21 cellular contexts compared by ENCODE assay signal in the genomic region with DNA sequence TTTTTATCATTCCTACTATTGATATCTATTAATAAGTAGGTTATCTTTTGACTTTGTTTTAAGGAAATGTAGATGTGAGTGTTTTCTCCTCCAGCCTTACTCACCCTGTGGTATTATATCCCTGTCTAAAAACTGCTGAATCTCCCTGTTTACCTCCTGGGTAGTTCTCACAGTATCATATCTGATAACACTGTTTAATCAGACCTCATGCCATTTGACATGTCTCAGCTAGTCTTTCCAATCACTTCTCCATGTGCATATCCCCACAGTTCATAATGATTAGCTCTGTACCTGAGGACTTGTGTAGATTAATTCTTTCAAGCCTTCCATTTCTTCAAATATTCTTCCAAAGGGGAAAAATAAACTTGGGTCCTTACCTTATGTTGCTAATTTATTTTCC. TPM values are rescaled to one million over a fixed set of nuclear protein-coding genes. Genes with fewer than 3 reads are reported as not detected.
A peak's percentile ranks its signal among the peaks of the same experiment; 100 is the strongest.
DNase-seq lines count a peak whose midpoint lies in the region; ATAC-seq and TF ChIP-seq lines count a peak whose summit lies in the region.
"Had no signal": no experiment of that assay in that cellular context is flagged by ENCODE, and none has a peak within 500 bp of the region (broad histone marks: within the 10 kb centered on the region; RNA-seq: fewer than 3 reads in every experiment).

No MANE protein-coding gene starts in this region.

- no TSS peak for BruUV-seq in Caco-2 (replicated peaks; lab: Mats Ljungman, UMichigan)

- H3K9me3 Mint-ChIP-seq in Caco-2 (ENCODE audit: unreplicated experiment), result no peaks in the 10 kb centered on the region
- H3K9me3 Mint-ChIP-seq in H9, result no peaks in the 10 kb centered on the region
- H3K9me3 Mint-ChIP-seq: CD8-positive, alpha-beta T cell had no signal

- no peak overlapping the region for H3K23ac ChIP-seq in H9 (ENCODE audit: insufficient read length, low read depth, low read length)

- H3K4me2 ChIP-seq in hepatocyte (no peak overlapping the region), H9 (ENCODE audit: insufficient read depth, insufficient read length, low read length) (no peak overlapping the region)
- H3K4me2 ChIP-seq: BLaER1, SK-N-SH had no signal

- H2BK5ac ChIP-seq in H9 (ENCODE audit: insufficient read length, low read length), result no peak overlapping the region

- H3K9ac ChIP-seq in H9 (ENCODE audit: extremely low read depth, insufficient read length, low read length), result no peak overlapping the region
- H3K9ac ChIP-seq: BLaER1, SK-N-SH had no signal

- H2BK120ac ChIP-seq in H9 (ENCODE audit: low read depth, low read length, poor library complexity, severe bottlenecking), result no peak overlapping the region

- H3K4me3 ChIP-seq in Caco-2 (ENCODE audit: low read depth, low read length), result no peak overlapping the region
- no peak overlapping the region for H3K4me3 ChIP-seq in hepatocyte
- no peak overlapping the region for H3K4me3 ChIP-seq in mucosa of descending colon
- H3K4me3 ChIP-seq: BLaER1, GM12878, HAP-1 had no signal

- no peak overlapping the region for H2AFZ ChIP-seq in hepatocyte
- no peak overlapping the region for H2AFZ ChIP-seq in H9 (ENCODE audit: low read length)

- no peak overlapping the region for H2BK20ac ChIP-seq in H9 (ENCODE audit: low read depth, low read length, poor library complexity, severe bottlenecking)

- peaks cover 13% of the 10 kb centered on the region for H3K4me1 Mint-ChIP-seq in Caco-2 (ENCODE audit: low read depth, unreplicated experiment)
- H3K4me1 Mint-ChIP-seq in H9, result peaks cover 2 to 3% of the 10 kb centered on the region in 2 experiments; a peak in 1 of 4 replicates

- no peaks in the 10 kb centered on the region for H3K9me3 ChIP-seq in Caco-2
- H3K9me3 ChIP-seq in hepatocyte (ENCODE audit: low read depth), result no peaks in the 10 kb centered on the region
- H3K9me3 ChIP-seq in mucosa of descending colon, result no peaks in the 10 kb centered on the region
- no peaks in the 10 kb centered on the region for H3K9me3 ChIP-seq in H9 (ENCODE audit: control insufficient read depth, low read depth, low read length)
- H3K9me3 ChIP-seq: BLaER1, HAP-1, SK-N-SH had no signal

- no peak overlapping the region for H2BK12ac ChIP-seq in H9 (ENCODE audit: insufficient read length, low read depth, low read length)

- H3K36me3 Mint-ChIP-seq in Caco-2 (ENCODE audit: insufficient read depth, unreplicated experiment), result no peaks in the 10 kb centered on the region
- no peaks in the 10 kb centered on the region for H3K36me3 Mint-ChIP-seq in H9 (ENCODE audit: insufficient read depth in 1 of 3, low read depth in 3 of 3)
- H3K36me3 Mint-ChIP-seq: CD8-positive, alpha-beta T cell had no signal

- CTCF ChIA-PET in Caco-2 (lab: Charles Lee), result interaction anchor here (0.6 to 1.5 kb wide), 4 partner anchors 19 to 115 kb away, joined by 3 to 7 read pairs (median 3); no protein-coding TSS in a partner anchor

- intact Hi-C loops in Caco-2 (cut with micrococcal nuclease; ENCODE audit: unreplicated experiment), result no loop called here
- intact Hi-C loops in mucosa of descending colon (cut with DNase I, micrococcal nuclease), result no loop called here

- H3K27ac ChIP-seq in hepatocyte, result peak overlapping the region; percentile 81
- H3K27ac ChIP-seq in H9 (ENCODE audit: insufficient read length, low read depth, low read length), result no peak overlapping the region
- H3K27ac ChIP-seq: BLaER1 had no signal

- H3K36me3 ChIP-seq in Caco-2 (ENCODE audit: control insufficient read depth, insufficient read depth, low read length), result no peaks in the 10 kb centered on the region
- H3K36me3 ChIP-seq in hepatocyte (replicated peaks; ENCODE audit: insufficient read depth, low read depth), result no peaks in the 10 kb centered on the region
- H3K36me3 ChIP-seq in mucosa of descending colon (ENCODE audit: low read depth), result no peaks in the 10 kb centered on the region
- H3K36me3 ChIP-seq: BLaER1, HAP-1 had no signal

- no peak overlapping the region for H3K4ac ChIP-seq in H9 (ENCODE audit: low read depth, low read length)

- H3K4me3 Mint-ChIP-seq in Caco-2 (ENCODE audit: unreplicated experiment) (no peak overlapping the region), H9 (no peak overlapping the region)
- H3K4me3 Mint-ChIP-seq: CD8-positive, alpha-beta T cell had no signal

- H3K27ac Mint-ChIP-seq in Caco-2 (ENCODE audit: unreplicated experiment) (peak overlapping the region; percentile 74), H9 (no peak overlapping the region)
- H3K27ac Mint-ChIP-seq: CD8-positive, alpha-beta T cell had no signal

- H4K8ac ChIP-seq in H9 (replicated peaks; ENCODE audit: insufficient read length, low read depth, low read length), result no peak overlapping the region

- ATAC-seq in mucosa of descending colon, result peak; percentile 25
- ATAC-seq: CD8-positive, alpha-beta T cell; GM12878 had no signal

- POLR2A ChIA-PET in Caco-2 (lab: Charles Lee), result interaction anchor here (0.6 kb wide), 1 partner anchor 60 kb away, joined by 9 read pairs; a partner anchor contains a TSS

- H3K56ac ChIP-seq in H9 (ENCODE audit: insufficient read length, low read depth, low read length), result no peak overlapping the region

- H3K79me1 ChIP-seq in H9 (ENCODE audit: insufficient read depth, low read depth, low read length, poor library complexity, severe bottlenecking), result no peaks in the 10 kb centered on the region

- H4K20me1 ChIP-seq in hepatocyte (ENCODE audit: insufficient read depth, poor library complexity, severe bottlenecking), result no peaks in the 10 kb centered on the region
- no peaks in the 10 kb centered on the region for H4K20me1 ChIP-seq in H9 (ENCODE audit: control insufficient read depth, insufficient read depth, insufficient read length)
- H4K20me1 ChIP-seq: BLaER1 had no signal

- no peak overlapping the region for H4K91ac ChIP-seq in H9 (ENCODE audit: insufficient read length, low read depth, low read length)

- H2BK15ac ChIP-seq in H9 (ENCODE audit: low read depth, low read length), result no peak overlapping the region

- no peaks in the 10 kb centered on the region for H3K23me2 ChIP-seq in H9 (ENCODE audit: insufficient read length, low read depth, low read length, poor library complexity, severe bottlenecking)

- no peak overlapping the region for H4K5ac ChIP-seq in H9 (ENCODE audit: insufficient read length, low read depth, low read length)

- H3K27me3 ChIP-seq in Caco-2 (replicated peaks; ENCODE audit: control insufficient read depth, insufficient read depth, low read length) (no peaks in the 10 kb centered on the region), hepatocyte (no peaks in the 10 kb centered on the region), H9 (ENCODE audit: insufficient read depth, low read length) (no peaks in the 10 kb centered on the region)
- H3K27me3 ChIP-seq: BLaER1 had no signal

- H3K4me1 ChIP-seq in Caco-2, result peaks cover 18% of the 10 kb centered on the region
- H3K4me1 ChIP-seq in hepatocyte (ENCODE audit: insufficient read depth), result peaks cover 12% of the 10 kb centered on the region
- no peaks in the 10 kb centered on the region for H3K4me1 ChIP-seq in mucosa of descending colon (ENCODE audit: low read depth)
- H3K4me1 ChIP-seq in H9 (ENCODE audit: insufficient read depth, low read length), result no peaks in the 10 kb centered on the region
- H3K4me1 ChIP-seq: BLaER1, HAP-1 had no signal

- no peak overlapping the region for H3K18ac ChIP-seq in H9 (ENCODE audit: insufficient read length, low read depth, low read length)

- H3K79me2 ChIP-seq in hepatocyte, result no peaks in the 10 kb centered on the region
- H3K79me2 ChIP-seq in H9 (ENCODE audit: insufficient read depth, low read length), result no peaks in the 10 kb centered on the region

- no peaks in the 10 kb centered on the region for H3K9me2 ChIP-seq in hepatocyte (replicated peaks; ENCODE audit: insufficient read depth)
- H3K9me2 ChIP-seq: SK-N-SH had no signal

- H2AK5ac ChIP-seq in H9 (ENCODE audit: insufficient read length, low read length), result no peak overlapping the region

- no peak overlapping the region for H3T11ph ChIP-seq in H9 (ENCODE audit: low read length)

- H3K14ac ChIP-seq in H9 (ENCODE audit: insufficient read depth, low read length), result no peak overlapping the region

- TF ChIP-seq CTCF in Caco-2 (IDR thresholded peaks at IDR 0.05; ENCODE audit: insufficient read depth in 1 of 2, low read depth in 1 of 2, low read length in 1 of 2, severe bottlenecking in 1 of 2, unreplicated experiment in 1 of 2) (no peak), hepatocyte (IDR thresholded peaks at IDR 0.05; ENCODE audit: poor library complexity) (no peak), mucosa of descending colon (IDR thresholded peaks at IDR 0.05) (no peak), H9 (conservative IDR thresholded peaks at IDR 0.05) (no peak)

- H3K27me3 Mint-ChIP-seq in Caco-2 (ENCODE audit: insufficient read depth, unreplicated experiment) (no peaks in the 10 kb centered on the region), H9 (ENCODE audit: low read depth) (peaks cover 9% of the 10 kb centered on the region)

- DNase-seq in Caco-2 (no peak), NCI-H146 (lab: John Stamatoyannopoulos, UW) (peak; percentile 47), hepatocyte (ENCODE audit: low spot score) (no peak), mucosa of descending colon (no peak), NCI-H1436 (lab: John Stamatoyannopoulos, UW) (no peak), H9 (no peak), NCI-H1417 treated with DMSO at 0.1 percent for 48 hours (lab: John Stamatoyannopoulos, UW) (no peak)
- DNase-seq: CD8-positive, alpha-beta T cell; DMS53; EL; NCI-H1105; NCI-H187 treated with DMSO at 0.1 percent for 48 hours; NCI-H748 treated with DMSO at 0.1 percent for 48 hours; SHP77 treated with DMSO at 0.1 percent for 48 hours; SK-N-SH had no signal

RNA-seq across cellular contexts. Expression of a gene that starts 30.7 kb away (rescaled TPM):
- total RNA-seq in Caco-2 (2022) (6.9 and 8.3 TPM in 2 replicates), hepatocyte (34.2 and 37.4 TPM in 2 replicates), mucosa of descending colon (10 to 100 TPM in 1 of 3 donors, 1 to 10 TPM in 2; 3.1 to 40.1 (median 5.1) TPM), H9 (2021) (0.29 and 0.42 TPM in 2 replicates)
- 21.4 and 25.8 TPM in 2 replicates for polyA plus RNA-seq in hepatocyte
- total RNA-seq: RPMI7951 had no signal
- polyA plus RNA-seq: GM12878, SK-N-SH had no signal

RNA-seq across cellular contexts. Expression of a gene that starts 30.9 kb away (rescaled TPM):
- total RNA-seq in Caco-2 (2022) (1.5 and 1.6 TPM in 2 replicates), hepatocyte (13.8 and 24.6 TPM in 2 replicates), mucosa of descending colon (1 to 10 TPM in 2 of 3 donors, under 1 TPM in 1; 0.32 to 5.8 (median 1.2) TPM), H9 (2021) (not detected in 2 replicates)
- 35.8 and 40.1 TPM in 2 replicates for polyA plus RNA-seq in hepatocyte
- total RNA-seq: A673; CD8-positive, alpha-beta T cell; GM12878; NCI-H460; RPMI7951 had no signal
- polyA plus RNA-seq: GM12878, SK-N-SH had no signal

RNA-seq across cellular contexts. Expression of a gene that starts 46.5 kb away (rescaled TPM):
- total RNA-seq in Caco-2 (2022) (0.39 TPM in 1 of 2 replicates, not detected in the other), hepatocyte (7.5 and 10.9 TPM in 2 replicates), mucosa of descending colon (1 to 10 TPM in 2 of 3 donors, under 1 TPM in 1; 0.29 to 1.6 (median 1.6) TPM), H9 (2021) (1.2 and 1.3 TPM in 2 replicates)
- polyA plus RNA-seq in hepatocyte, result 6.3 and 15.2 TPM in 2 replicates
- total RNA-seq: CD8-positive, alpha-beta T cell; RPMI7951 had no signal
- polyA plus RNA-seq: GM12878 had no signal

RNA-seq across cellular contexts. Expression of a gene that starts 46.6 kb away (rescaled TPM):
- 0.14 and 0.56 TPM in 2 replicates for total RNA-seq in Caco-2 (2022)
- 3.3 and 3.8 TPM in 2 replicates for total RNA-seq in hepatocyte
- 4.3 and 7.7 TPM in 2 replicates for polyA plus RNA-seq in hepatocyte
- 1 to 10 TPM in 1 of 3 donors, under 1 TPM in 2; 0.43 to 1.7 (median 0.70) TPM for total RNA-seq in mucosa of descending colon
- total RNA-seq in H9 (2021), result 2.3 and 2.6 TPM in 2 replicates
- total RNA-seq: CD8-positive, alpha-beta T cell; NCI-H460; RPMI7951 had no signal
- polyA plus RNA-seq: SK-N-SH had no signal
